In genomic region chr4:14180983-14181601, GRCh38 we compare ENCODE assay signal across 12 cellular contexts.
A peak's percentile ranks its signal among the peaks of the same experiment; 100 is the strongest.
DNase-seq lines count a peak whose midpoint lies in the region; ATAC-seq and TF ChIP-seq lines count a peak whose summit lies in the region.
"Had no signal": no experiment of that assay in that cellular context is flagged by ENCODE, and none has a peak within 500 bp of the region (broad histone marks: within the 10 kb centered on the region; RNA-seq: fewer than 3 reads in every experiment).

No MANE protein-coding gene starts in this region.

- TF ChIP-seq EP300 in SK-N-SH (IDR thresholded peaks at IDR 0.05; ENCODE audit: borderline replicate concordance in 1 of 2, low read depth in 1 of 2, low read length in 1 of 2), result no peak

- peak overlapping the region in 3 of 4 donors; percentile 44 to 72 (median 49) for H3K27ac ChIP-seq in body of pancreas
- peak overlapping the region; percentile 10 for H3K27ac ChIP-seq in mesenchymal stem cell (ENCODE audit: low read length, poor library complexity, severe bottlenecking)
- no peak overlapping the region for H3K27ac ChIP-seq in SK-N-SH (ENCODE audit: low read depth in 2 of 2, low read length in 1 of 2)
- H3K27ac ChIP-seq: Peyer's patch, uterus had no signal

- H3K9ac ChIP-seq in mesenchymal stem cell (ENCODE audit: low read length) (no peak overlapping the region), SK-N-SH (no peak overlapping the region)

- H3K4me3 ChIP-seq in body of pancreas (no peak overlapping the region), mesenchymal stem cell (ENCODE audit: insufficient read depth in 1 of 2, low read depth in 1 of 2, low read length in 2 of 2) (no peak overlapping the region), SK-N-SH (ENCODE audit: low read depth in 2 of 2, low read length in 1 of 2) (no peak overlapping the region)
- H3K4me3 ChIP-seq: Peyer's patch, uterus had no signal

- TF ChIP-seq CTCF in body of pancreas (IDR thresholded peaks at IDR 0.05) (no peak), SK-N-SH (IDR thresholded peaks at IDR 0.05) (no peak)

- peaks cover 42% of the 10 kb centered on the region for H3K4me1 ChIP-seq in body of pancreas
- H3K4me1 ChIP-seq in mesenchymal stem cell (ENCODE audit: control insufficient read depth, insufficient read depth, low read depth, low read length), result no peaks in the 10 kb centered on the region
- H3K4me1 ChIP-seq in SK-N-SH (ENCODE audit: control insufficient read depth in 1 of 2, insufficient read depth in 2 of 2, low read depth in 1 of 2, low read length in 1 of 2), result peaks cover 10 to 14% of the 10 kb centered on the region in 2 experiments
- H3K4me1 ChIP-seq: uterus had no signal

- H2AFZ ChIP-seq in mesenchymal stem cell (ENCODE audit: low read depth, low read length) (no peak overlapping the region), SK-N-SH (ENCODE audit: low read depth) (no peak overlapping the region)

- TF ChIP-seq RAD21 in SK-N-SH (IDR thresholded peaks at IDR 0.05; ENCODE audit: low read length), result no peak

- H3K9me3 ChIP-seq in body of pancreas (no peaks in the 10 kb centered on the region), mesenchymal stem cell (ENCODE audit: control insufficient read depth, low read length) (no peaks in the 10 kb centered on the region), SK-N-SH (no peaks in the 10 kb centered on the region)
- H3K9me3 ChIP-seq: Peyer's patch, uterus had no signal

- CTCF ChIA-PET in SK-N-SH (lab: Yijun Ruan, JAX), result interaction anchor here (0.6 kb wide), 1 partner anchor 527 kb away, joined by 3 read pairs; no protein-coding TSS in a partner anchor

- POLR2A ChIA-PET in SK-N-SH (lab: Yijun Ruan, JAX), result no interaction called here

- H3K36me3 ChIP-seq in body of pancreas (replicated peaks in 1 of 2; ENCODE audit: insufficient read depth in 1 of 2, low read depth in 2 of 2) (no peaks in the 10 kb centered on the region), mesenchymal stem cell (ENCODE audit: control insufficient read depth in 1 of 2, insufficient read depth in 2 of 2, low read depth in 1 of 2, low read length in 2 of 2) (no peaks in the 10 kb centered on the region), SK-N-SH (replicated peaks in 1 of 2; ENCODE audit: control insufficient read depth in 1 of 2, insufficient read depth in 2 of 2, low read length in 1 of 2) (no peaks in the 10 kb centered on the region)
- H3K36me3 ChIP-seq: Peyer's patch, uterus had no signal

- 12 to 15% methylated on average over 6 of the region's 6 CpGs for WGBS in body of pancreas, 2 donors
- WGBS in mesenchymal stem cell, result 68% methylated on average over 6 of the region's 6 CpGs
- 79% methylated on average over 6 of the region's 6 CpGs for WGBS in SK-N-SH (ENCODE audit: low lambda C conversion rate)

- H3K4me2 ChIP-seq in mesenchymal stem cell (ENCODE audit: low read length, poor library complexity, severe bottlenecking) (peak overlapping the region; percentile 13), SK-N-SH (no peak overlapping the region)

- TF ChIP-seq POLR2A in body of pancreas (IDR thresholded peaks at IDR 0.05), result no peak

- no peak overlapping the region for H3K14ac ChIP-seq in mesenchymal stem cell (ENCODE audit: low read length in 2 of 2)

- intact Hi-C loops in body of pancreas (cut with DNase I), result no loop called here

- no peak overlapping the region for H2BK120ac ChIP-seq in mesenchymal stem cell (ENCODE audit: low read depth, low read length)

- no peak overlapping the region for H2BK12ac ChIP-seq in mesenchymal stem cell (ENCODE audit: low read length in 2 of 2)

- H3K27me3 ChIP-seq in body of pancreas (no peaks in the 10 kb centered on the region), mesenchymal stem cell (ENCODE audit: control insufficient read depth in 1 of 2, insufficient read depth in 1 of 2, low read length in 2 of 2) (no peaks in the 10 kb centered on the region), SK-N-SH (ENCODE audit: insufficient read depth) (no peaks in the 10 kb centered on the region)
- H3K27me3 ChIP-seq: Peyer's patch, uterus had no signal

- H3K18ac ChIP-seq in mesenchymal stem cell (ENCODE audit: low read depth in 1 of 2, low read length in 2 of 2), result no peak overlapping the region

- DNase-seq in COLO668 (lab: John Stamatoyannopoulos, UW; ENCODE audit: unreplicated experiment) (peak; percentile 29), M059J (ENCODE audit: low read depth) (peak; percentile 64), body of pancreas (peak in 3 of 4 donors; percentile 33 to 55 (median 40)), mesenchymal stem cell (no peak), nucleus accumbens (lab: John Stamatoyannopoulos, UW) (no peak), SK-N-SH (no peak), GM03348 (ENCODE audit: low spot score) (no peak)
- DNase-seq: activated naive CD4-positive, alpha-beta T cell treated with Interleukin-2 at 50 U/mL for 16 hours; NCI-H2227 treated with DMSO at 0.1 percent for 48 hours; Peyer's patch; uterus had no signal

- no peak overlapping the region for H3K4ac ChIP-seq in mesenchymal stem cell (ENCODE audit: low read depth in 1 of 2, low read length in 2 of 2)

- H2BK5ac ChIP-seq in mesenchymal stem cell (ENCODE audit: low read depth, low read length, poor library complexity, severe bottlenecking), result no peak overlapping the region

- H3K9me2 ChIP-seq in SK-N-SH, result no peaks in the 10 kb centered on the region

- no peaks in the 10 kb centered on the region for H3K79me2 ChIP-seq in SK-N-SH (ENCODE audit: insufficient read depth)

- H4K8ac ChIP-seq in mesenchymal stem cell (ENCODE audit: low read length), result no peak overlapping the region

- no peaks in the 10 kb centered on the region for H3F3A ChIP-seq in SK-N-SH (replicated peaks; ENCODE audit: insufficient read depth)

- no peak overlapping the region for H3K23ac ChIP-seq in mesenchymal stem cell (ENCODE audit: low read length in 2 of 2)

- no peaks in the 10 kb centered on the region for H4K20me1 ChIP-seq in SK-N-SH (ENCODE audit: insufficient read depth)

- no peak overlapping the region for H2BK15ac ChIP-seq in mesenchymal stem cell (ENCODE audit: low read depth, poor library complexity, severe bottlenecking)

- H2AK5ac ChIP-seq in mesenchymal stem cell (ENCODE audit: low read length, severe bottlenecking), result no peak overlapping the region

- ATAC-seq in body of pancreas (peak; percentile 82), GM21576 (IDR thresholded peaks at IDR 0.05; ENCODE audit: unreplicated experiment) (no peak)

- no peak overlapping the region for H4K91ac ChIP-seq in mesenchymal stem cell (ENCODE audit: low read length)

- no peaks in the 10 kb centered on the region for H3K79me1 ChIP-seq in mesenchymal stem cell (replicated peaks; ENCODE audit: low read length, poor library complexity, severe bottlenecking)

TF ChIP-seq in SK-N-SH, 30 proteins besides CTCF, POLR2A, EP300 and RAD21:
- TF ChIP-seq FOXM1 (IDR thresholded peaks at IDR 0.05; ENCODE audit: low read depth) (no peak), TEAD4 (IDR thresholded peaks at IDR 0.05; ENCODE audit: borderline replicate concordance, insufficient read depth) (no peak), POLR2AphosphoS5 (IDR thresholded peaks at IDR 0.05; ENCODE audit: low read depth, low read length) (no peak), CHD2 (IDR thresholded peaks at IDR 0.05; ENCODE audit: low read length, partially characterized antibody) (no peak), USF2 (IDR thresholded peaks at IDR 0.05; ENCODE audit: borderline replicate concordance, low read depth, low read length) (no peak), SMC3 (IDR thresholded peaks at IDR 0.05; ENCODE audit: low read depth, low read length) (no peak), GABPA (IDR thresholded peaks at IDR 0.05; ENCODE audit: low read depth) (no peak), TAF1 (IDR thresholded peaks at IDR 0.05; ENCODE audit: borderline replicate concordance, low read depth, low read length) (no peak), JUND (IDR thresholded peaks at IDR 0.05) (no peak), EZH2phosphoT487 (IDR thresholded peaks at IDR 0.05; ENCODE audit: borderline replicate concordance, low read depth) (no peak), FOXJ3 (CRISPR knock-in tag; IDR thresholded peaks at IDR 0.05) (no peak), GATA2 (CRISPR knock-in tag; IDR thresholded peaks at IDR 0.05) (no peak), YY1 (IDR thresholded peaks at IDR 0.05; ENCODE audit: low read depth) (no peak)
TF ChIP-seq in SK-N-SH: peak in this region for 0.

Comparison
In these comparisons a context has a peak if more than half of its experiments do, and no peak if none do; other contexts are left out.
1. DNase-seq: peak in COLO668 (single experiment), M059J (single experiment) and body of pancreas (3 of 4); none in mesenchymal stem cell (single experiment), nucleus accumbens (0 of 56), SK-N-SH (single experiment) and GM03348 (single experiment).
2. H3K27ac ChIP-seq: peak in body of pancreas (3 of 4) and mesenchymal stem cell (single experiment); none in SK-N-SH (0 of 2).